Comparison of ENCODE assay signal across 1 cellular context in the genomic region with DNA sequence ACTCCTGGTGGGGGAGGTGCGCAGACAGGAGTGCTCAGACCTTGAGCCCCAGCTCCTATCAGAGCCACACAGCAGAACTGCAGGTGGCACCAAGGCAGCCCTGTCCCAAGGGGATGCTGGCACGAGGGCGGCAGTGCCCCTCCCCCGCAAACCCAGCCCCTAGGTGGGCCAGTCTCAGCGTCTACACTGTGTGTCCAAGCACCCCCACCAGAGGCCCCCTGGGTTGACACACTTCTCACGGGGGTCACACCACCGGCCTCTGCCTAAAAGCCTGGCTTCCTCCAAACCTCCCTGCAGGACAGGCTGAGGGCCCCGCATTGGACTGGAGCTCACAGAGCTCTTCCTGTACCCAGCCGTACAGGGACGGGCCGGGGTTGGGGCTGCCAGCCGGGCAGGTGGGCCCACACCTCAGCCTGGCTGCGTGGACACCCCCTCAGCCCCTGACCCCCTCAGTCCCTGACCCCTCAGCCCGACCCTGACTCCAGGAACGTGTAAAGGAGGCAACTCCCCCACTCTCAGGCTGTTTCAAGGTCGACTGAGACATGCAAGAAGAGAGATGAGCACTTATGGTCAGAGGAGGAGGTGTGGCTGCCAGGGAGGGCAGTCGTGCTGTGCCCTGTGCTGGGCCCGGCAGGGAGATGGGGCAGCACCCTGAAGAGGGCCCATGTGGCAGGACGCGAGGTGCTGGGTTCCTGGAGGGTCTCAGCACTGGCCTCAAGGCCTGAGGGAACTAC.
TF ChIP-seq lines count a peak whose summit lies in the region.

No MANE protein-coding gene starts in this region.

TF ChIP-seq in HepG2, 621 proteins besides CTCF, POLR2A, EP300 and RAD21 (continued from another document and continues in another):
- TF ChIP-seq, protein P1, sequence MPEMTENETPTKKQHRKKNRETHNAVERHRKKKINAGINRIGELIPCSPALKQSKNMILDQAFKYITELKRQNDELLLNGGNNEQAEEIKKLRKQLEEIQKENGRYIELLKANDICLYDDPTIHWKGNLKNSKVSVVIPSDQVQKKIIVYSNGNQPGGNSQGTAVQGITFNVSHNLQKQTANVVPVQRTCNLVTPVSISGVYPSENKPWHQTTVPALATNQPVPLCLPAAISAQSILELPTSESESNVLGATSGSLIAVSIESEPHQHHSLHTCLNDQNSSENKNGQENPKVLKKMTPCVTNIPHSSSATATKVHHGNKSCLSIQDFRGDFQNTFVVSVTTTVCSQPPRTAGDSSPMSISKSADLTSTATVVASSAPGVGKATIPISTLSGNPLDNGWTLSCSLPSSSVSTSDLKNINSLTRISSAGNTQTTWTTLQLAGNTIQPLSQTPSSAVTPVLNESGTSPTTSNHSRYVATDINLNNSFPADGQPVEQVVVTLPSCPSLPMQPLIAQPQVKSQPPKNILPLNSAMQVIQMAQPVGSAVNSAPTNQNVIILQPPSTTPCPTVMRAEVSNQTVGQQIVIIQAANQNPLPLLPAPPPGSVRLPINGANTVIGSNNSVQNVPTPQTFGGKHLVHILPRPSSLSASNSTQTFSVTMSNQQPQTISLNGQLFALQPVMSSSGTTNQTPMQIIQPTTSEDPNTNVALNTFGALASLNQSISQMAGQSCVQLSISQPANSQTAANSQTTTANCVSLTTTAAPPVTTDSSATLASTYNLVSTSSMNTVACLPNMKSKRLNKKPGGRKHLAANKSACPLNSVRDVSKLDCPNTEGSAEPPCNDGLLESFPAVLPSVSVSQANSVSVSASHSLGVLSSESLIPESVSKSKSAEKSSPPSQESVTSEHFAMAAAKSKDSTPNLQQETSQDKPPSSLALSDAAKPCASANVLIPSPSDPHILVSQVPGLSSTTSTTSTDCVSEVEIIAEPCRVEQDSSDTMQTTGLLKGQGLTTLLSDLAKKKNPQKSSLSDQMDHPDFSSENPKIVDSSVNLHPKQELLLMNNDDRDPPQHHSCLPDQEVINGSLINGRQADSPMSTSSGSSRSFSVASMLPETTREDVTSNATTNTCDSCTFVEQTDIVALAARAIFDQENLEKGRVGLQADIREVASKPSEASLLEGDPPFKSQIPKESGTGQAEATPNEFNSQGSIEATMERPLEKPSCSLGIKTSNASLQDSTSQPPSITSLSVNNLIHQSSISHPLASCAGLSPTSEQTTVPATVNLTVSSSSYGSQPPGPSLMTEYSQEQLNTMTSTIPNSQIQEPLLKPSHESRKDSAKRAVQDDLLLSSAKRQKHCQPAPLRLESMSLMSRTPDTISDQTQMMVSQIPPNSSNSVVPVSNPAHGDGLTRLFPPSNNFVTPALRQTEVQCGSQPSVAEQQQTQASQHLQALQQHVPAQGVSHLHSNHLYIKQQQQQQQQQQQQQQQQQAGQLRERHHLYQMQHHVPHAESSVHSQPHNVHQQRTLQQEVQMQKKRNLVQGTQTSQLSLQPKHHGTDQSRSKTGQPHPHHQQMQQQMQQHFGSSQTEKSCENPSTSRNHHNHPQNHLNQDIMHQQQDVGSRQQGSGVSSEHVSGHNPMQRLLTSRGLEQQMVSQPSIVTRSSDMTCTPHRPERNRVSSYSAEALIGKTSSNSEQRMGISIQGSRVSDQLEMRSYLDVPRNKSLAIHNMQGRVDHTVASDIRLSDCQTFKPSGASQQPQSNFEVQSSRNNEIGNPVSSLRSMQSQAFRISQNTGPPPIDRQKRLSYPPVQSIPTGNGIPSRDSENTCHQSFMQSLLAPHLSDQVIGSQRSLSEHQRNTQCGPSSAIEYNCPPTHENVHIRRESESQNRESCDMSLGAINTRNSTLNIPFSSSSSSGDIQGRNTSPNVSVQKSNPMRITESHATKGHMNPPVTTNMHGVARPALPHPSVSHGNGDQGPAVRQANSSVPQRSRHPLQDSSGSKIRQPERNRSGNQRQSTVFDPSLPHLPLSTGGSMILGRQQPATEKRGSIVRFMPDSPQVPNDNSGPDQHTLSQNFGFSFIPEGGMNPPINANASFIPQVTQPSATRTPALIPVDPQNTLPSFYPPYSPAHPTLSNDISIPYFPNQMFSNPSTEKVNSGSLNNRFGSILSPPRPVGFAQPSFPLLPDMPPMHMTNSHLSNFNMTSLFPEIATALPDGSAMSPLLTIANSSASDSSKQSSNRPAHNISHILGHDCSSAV (CRISPR knock-in tag; IDR thresholded peaks at IDR 0.05; ENCODE audit: borderline replicate concordance) = no peak
- no peak for TF ChIP-seq ZFYVE20 (CRISPR knock-in tag; IDR thresholded peaks at IDR 0.05; ENCODE audit: borderline replicate concordance, low read depth)
- peak; percentile 13 for TF ChIP-seq YY1 (IDR thresholded peaks at IDR 0.05; ENCODE audit: insufficient read depth, insufficient replicate concordance, low read depth, low read length)
- no peak for TF ChIP-seq ZEB1 (IDR thresholded peaks at IDR 0.05; ENCODE audit: insufficient replicate concordance, low read depth)
- TF ChIP-seq ZNF136 (CRISPR knock-in tag; IDR thresholded peaks at IDR 0.05; ENCODE audit: low read depth) = no peak
- TF ChIP-seq, protein P2, sequence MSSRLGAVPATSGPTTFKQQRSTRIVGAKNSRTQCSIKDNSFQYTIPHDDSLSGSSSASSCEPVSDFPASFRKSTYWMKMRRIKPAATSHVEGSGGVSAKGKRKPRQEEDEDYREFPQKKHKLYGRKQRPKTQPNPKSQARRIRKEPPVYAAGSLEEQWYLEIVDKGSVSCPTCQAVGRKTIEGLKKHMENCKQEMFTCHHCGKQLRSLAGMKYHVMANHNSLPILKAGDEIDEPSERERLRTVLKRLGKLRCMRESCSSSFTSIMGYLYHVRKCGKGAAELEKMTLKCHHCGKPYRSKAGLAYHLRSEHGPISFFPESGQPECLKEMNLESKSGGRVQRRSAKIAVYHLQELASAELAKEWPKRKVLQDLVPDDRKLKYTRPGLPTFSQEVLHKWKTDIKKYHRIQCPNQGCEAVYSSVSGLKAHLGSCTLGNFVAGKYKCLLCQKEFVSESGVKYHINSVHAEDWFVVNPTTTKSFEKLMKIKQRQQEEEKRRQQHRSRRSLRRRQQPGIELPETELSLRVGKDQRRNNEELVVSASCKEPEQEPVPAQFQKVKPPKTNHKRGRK (CRISPR knock-in tag; IDR thresholded peaks at IDR 0.05) = no peak
- TF ChIP-seq PAWR (CRISPR knock-in tag; IDR thresholded peaks at IDR 0.05; ENCODE audit: borderline replicate concordance) = no peak
- TF ChIP-seq ZNF773 (CRISPR knock-in tag; IDR thresholded peaks at IDR 0.05; ENCODE audit: borderline replicate concordance) = no peak
- no peak for TF ChIP-seq STAT5B (CRISPR knock-in tag; IDR thresholded peaks at IDR 0.05)
- TF ChIP-seq, protein P3, sequence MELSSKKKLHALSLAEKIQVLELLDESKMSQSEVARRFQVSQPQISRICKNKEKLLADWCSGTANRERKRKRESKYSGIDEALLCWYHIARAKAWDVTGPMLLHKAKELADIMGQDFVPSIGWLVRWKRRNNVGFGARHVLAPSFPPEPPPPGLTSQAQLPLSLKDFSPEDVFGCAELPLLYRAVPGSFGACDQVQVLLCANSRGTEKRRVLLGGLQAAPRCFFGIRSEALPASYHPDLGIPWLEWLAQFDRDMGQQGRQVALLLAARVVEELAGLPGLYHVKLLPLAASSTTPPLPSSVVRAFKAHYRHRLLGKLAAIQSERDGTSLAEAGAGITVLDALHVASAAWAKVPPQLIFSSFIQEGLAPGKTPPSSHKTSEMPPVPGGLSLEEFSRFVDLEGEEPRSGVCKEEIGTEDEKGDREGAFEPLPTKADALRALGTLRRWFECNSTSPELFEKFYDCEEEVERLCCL (CRISPR knock-in tag; IDR thresholded peaks at IDR 0.05; ENCODE audit: borderline replicate concordance) = no peak
- TF ChIP-seq KDM5A (IDR thresholded peaks at IDR 0.05; ENCODE audit: borderline replicate concordance, low read length) = no peak
- TF ChIP-seq RAD51 (IDR thresholded peaks at IDR 0.05; ENCODE audit: borderline replicate concordance) = no peak
- TF ChIP-seq BCL6 (CRISPR knock-in tag; IDR thresholded peaks at IDR 0.05) = 0 out of 2 replicates have a peak, but pooled peaks have one; percentile 17
- no peak for TF ChIP-seq DPF2 (CRISPR knock-in tag; IDR thresholded peaks at IDR 0.05; ENCODE audit: borderline replicate concordance, low read depth)
- no peak for TF ChIP-seq SP4 (CRISPR knock-in tag; IDR thresholded peaks at IDR 0.05)
- TF ChIP-seq, protein P4, sequence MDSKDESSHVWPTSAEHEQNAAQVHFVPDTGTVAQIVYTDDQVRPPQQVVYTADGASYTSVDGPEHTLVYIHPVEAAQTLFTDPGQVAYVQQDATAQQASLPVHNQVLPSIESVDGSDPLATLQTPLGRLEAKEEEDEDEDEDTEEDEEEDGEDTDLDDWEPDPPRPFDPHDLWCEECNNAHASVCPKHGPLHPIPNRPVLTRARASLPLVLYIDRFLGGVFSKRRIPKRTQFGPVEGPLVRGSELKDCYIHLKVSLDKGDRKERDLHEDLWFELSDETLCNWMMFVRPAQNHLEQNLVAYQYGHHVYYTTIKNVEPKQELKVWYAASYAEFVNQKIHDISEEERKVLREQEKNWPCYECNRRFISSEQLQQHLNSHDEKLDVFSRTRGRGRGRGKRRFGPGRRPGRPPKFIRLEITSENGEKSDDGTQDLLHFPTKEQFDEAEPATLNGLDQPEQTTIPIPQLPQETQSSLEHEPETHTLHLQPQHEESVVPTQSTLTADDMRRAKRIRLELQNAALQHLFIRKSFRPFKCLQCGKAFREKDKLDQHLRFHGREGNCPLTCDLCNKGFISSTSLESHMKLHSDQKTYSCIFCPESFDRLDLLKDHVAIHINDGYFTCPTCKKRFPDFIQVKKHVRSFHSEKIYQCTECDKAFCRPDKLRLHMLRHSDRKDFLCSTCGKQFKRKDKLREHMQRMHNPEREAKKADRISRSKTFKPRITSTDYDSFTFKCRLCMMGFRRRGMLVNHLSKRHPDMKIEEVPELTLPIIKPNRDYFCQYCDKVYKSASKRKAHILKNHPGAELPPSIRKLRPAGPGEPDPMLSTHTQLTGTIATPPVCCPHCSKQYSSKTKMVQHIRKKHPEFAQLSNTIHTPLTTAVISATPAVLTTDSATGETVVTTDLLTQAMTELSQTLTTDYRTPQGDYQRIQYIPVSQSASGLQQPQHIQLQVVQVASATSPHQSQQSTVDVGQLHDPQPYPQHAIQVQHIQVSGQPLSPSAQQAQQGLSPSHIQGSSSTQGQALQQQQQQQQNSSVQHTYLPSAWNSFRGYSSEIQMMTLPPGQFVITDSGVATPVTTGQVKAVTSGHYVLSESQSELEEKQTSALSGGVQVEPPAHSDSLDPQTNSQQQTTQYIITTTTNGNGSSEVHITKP (CRISPR knock-in tag; IDR thresholded peaks at IDR 0.05; ENCODE audit: low read depth) = no peak
- TF ChIP-seq ZBTB49 (CRISPR knock-in tag; IDR thresholded peaks at IDR 0.05; ENCODE audit: borderline replicate concordance) = no peak
- TF ChIP-seq KAT7 (CRISPR knock-in tag; IDR thresholded peaks at IDR 0.05; ENCODE audit: borderline replicate concordance) = no peak
- no peak for TF ChIP-seq ERF (CRISPR knock-in tag; IDR thresholded peaks at IDR 0.05)
- TF ChIP-seq RXRA (CRISPR knock-in tag; IDR thresholded peaks at IDR 0.05) = 0 out of 2 replicates have a peak, but pooled peaks have one; percentile 7
- no peak for TF ChIP-seq ZNF230 (CRISPR knock-in tag; IDR thresholded peaks at IDR 0.05)
- no peak for TF ChIP-seq ZNF720 (CRISPR knock-in tag; IDR thresholded peaks at IDR 0.05)
- no peak for TF ChIP-seq GLI4 (CRISPR knock-in tag; IDR thresholded peaks at IDR 0.05; ENCODE audit: borderline replicate concordance)
- TF ChIP-seq, protein P5, sequence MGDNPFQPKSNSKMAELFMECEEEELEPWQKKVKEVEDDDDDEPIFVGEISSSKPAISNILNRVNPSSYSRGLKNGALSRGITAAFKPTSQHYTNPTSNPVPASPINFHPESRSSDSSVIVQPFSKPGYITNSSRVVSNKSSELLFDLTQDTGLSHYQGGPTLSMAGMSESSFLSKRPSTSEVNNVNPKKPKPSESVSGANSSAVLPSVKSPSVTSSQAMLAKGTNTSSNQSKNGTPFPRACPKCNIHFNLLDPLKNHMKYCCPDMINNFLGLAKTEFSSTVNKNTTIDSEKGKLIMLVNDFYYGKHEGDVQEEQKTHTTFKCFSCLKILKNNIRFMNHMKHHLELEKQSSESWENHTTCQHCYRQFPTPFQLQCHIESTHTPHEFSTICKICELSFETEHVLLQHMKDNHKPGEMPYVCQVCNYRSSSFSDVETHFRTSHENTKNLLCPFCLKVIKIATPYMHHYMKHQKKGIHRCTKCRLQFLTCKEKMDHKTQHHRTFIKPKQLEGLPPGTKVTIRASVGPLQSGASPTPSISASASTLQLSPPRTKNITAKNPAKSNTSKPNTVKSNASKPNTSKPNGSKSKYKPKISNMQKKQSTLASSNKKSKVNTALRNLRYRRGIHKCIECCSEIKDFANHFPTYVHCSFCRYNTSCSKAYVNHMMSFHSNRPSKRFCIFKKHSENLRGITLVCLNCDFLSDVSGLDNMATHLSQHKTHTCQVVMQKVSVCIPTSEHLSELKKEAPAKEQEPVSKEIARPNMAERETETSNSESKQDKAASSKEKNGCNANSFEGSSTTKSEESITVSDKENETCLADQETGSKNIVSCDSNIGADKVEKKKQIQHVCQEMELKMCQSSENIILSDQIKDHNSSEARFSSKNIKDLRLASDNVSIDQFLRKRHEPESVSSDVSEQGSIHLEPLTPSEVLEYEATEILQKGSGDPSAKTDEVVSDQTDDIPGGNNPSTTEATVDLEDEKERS (CRISPR knock-in tag; IDR thresholded peaks at IDR 0.05) = no peak
- TF ChIP-seq SMC3 (IDR thresholded peaks at IDR 0.05; ENCODE audit: low read length) = no peak
- no peak for TF ChIP-seq GATA4 (IDR thresholded peaks at IDR 0.05; ENCODE audit: borderline replicate concordance, low read depth)
- peak; percentile 23 for TF ChIP-seq HNRNPLL (IDR thresholded peaks at IDR 0.05; ENCODE audit: low read depth, low read length, poor library complexity, severe bottlenecking)
- TF ChIP-seq ZNF263 (CRISPR knock-in tag; IDR thresholded peaks at IDR 0.05) = 0 out of 2 replicates have a peak, but pooled peaks have one; percentile 33
- TF ChIP-seq ZNF672 (CRISPR knock-in tag; IDR thresholded peaks at IDR 0.05) = no peak
- TF ChIP-seq ZNF3 (CRISPR knock-in tag; IDR thresholded peaks at IDR 0.05) = no peak
- no peak for TF ChIP-seq MIXL1 (CRISPR knock-in tag; IDR thresholded peaks at IDR 0.05)
- no peak for TF ChIP-seq SMYD3 (CRISPR knock-in tag; IDR thresholded peaks at IDR 0.05)
- peak; percentile 94 for TF ChIP-seq HNRNPL (IDR thresholded peaks at IDR 0.05; ENCODE audit: low read depth, low read length)
- TF ChIP-seq KDM1A (CRISPR knock-in tag; IDR thresholded peaks at IDR 0.05) = no peak
- no peak for TF ChIP-seq ZNF33B (CRISPR knock-in tag; IDR thresholded peaks at IDR 0.05)
- no peak for TF ChIP-seq ZNF468 (CRISPR knock-in tag; IDR thresholded peaks at IDR 0.05)
- TF ChIP-seq FOXM1 (CRISPR knock-in tag; IDR thresholded peaks at IDR 0.05) = no peak
- no peak for TF ChIP-seq EZH2 (conservative IDR thresholded peaks at IDR 0.05; ENCODE audit: low read depth, low read length)
- no peak for TF ChIP-seq DMAP1 (CRISPR knock-in tag; IDR thresholded peaks at IDR 0.05)
- no peak for TF ChIP-seq ZNF572 (CRISPR knock-in tag; IDR thresholded peaks at IDR 0.05)
- no peak for TF ChIP-seq ZNF530 (CRISPR knock-in tag; IDR thresholded peaks at IDR 0.05; ENCODE audit: low read depth)
